In genomic region chr6:97669191-97669651, GRCh38 we compare ENCODE assay signal across 8 cellular contexts.
DNase-seq lines count a peak whose midpoint lies in the region; ATAC-seq and TF ChIP-seq lines count a peak whose summit lies in the region.

No MANE protein-coding gene starts in this region.

- H3K27me3 Mint-ChIP-seq in activated T-cell treated with anti-CD3 and anti-CD28 coated beads, Interleukin-2, amount 50 U/mL, for 72 hours (ENCODE audit: low read depth) = no peaks in the 10 kb centered on the region

- no peak for TF ChIP-seq CTCF in BE2C (IDR thresholded peaks at IDR 0.05; ENCODE audit: low read depth, low read length)
- no peak for TF ChIP-seq CTCF in testis (IDR thresholded peaks at IDR 0.05)

- peak; percentile 87 for DNase-seq in BE2C
- DNase-seq in activated T-cell treated with anti-CD3 and anti-CD28 coated beads, Interleukin-2, amount 50 U/mL, for 72 hours = peak; percentile 19 to 33
- peak; percentile 31 for DNase-seq in iris pigment epithelial cell (ENCODE audit: low read depth)
- peak; percentile 17 for DNase-seq in testis
- DNase-seq in NCI-H82 treated with DMSO at 0.1 percent for 48 hours (lab: John Stamatoyannopoulos, UW; ENCODE audit: unreplicated experiment) = no peak
- DNase-seq in stimulated activated naive CD4-positive, alpha-beta T cell (lab: John Stamatoyannopoulos, UW) = no peak

- no peaks in the 10 kb centered on the region for H3K4me1 Mint-ChIP-seq in activated T-cell treated with anti-CD3 and anti-CD28 coated beads, Interleukin-2, amount 50 U/mL, for 72 hours (ENCODE audit: low read depth)

- ATAC-seq in GM19043 (IDR thresholded peaks at IDR 0.05; ENCODE audit: low read depth, unreplicated experiment) = peak; percentile 100
- peak; percentile 99 for ATAC-seq in HG03103 (IDR thresholded peaks at IDR 0.05; ENCODE audit: low read depth, unreplicated experiment)
- ATAC-seq in activated T-cell treated with anti-CD3 and anti-CD28 coated beads, Interleukin-2, amount 50 U/mL, for 72 hours (replicated peaks in 1 of 2) = peak; percentile 89 to 93

- peaks cover 0 to 2% of the 10 kb centered on the region in 2 donors for H3K9me3 Mint-ChIP-seq in activated T-cell treated with anti-CD3 and anti-CD28 coated beads, Interleukin-2, amount 50 U/mL, for 72 hours

- H3K36me3 Mint-ChIP-seq in activated T-cell treated with anti-CD3 and anti-CD28 coated beads, Interleukin-2, amount 50 U/mL, for 72 hours (ENCODE audit: insufficient read depth in 2 of 2) = no peaks in the 10 kb centered on the region

- H3K4me3 Mint-ChIP-seq in activated T-cell treated with anti-CD3 and anti-CD28 coated beads, Interleukin-2, amount 50 U/mL, for 72 hours = no peak overlapping the region

- H3K4me1 ChIP-seq in BE2C (peaks cover 19% of the 10 kb centered on the region), testis (peaks cover 4% of the 10 kb centered on the region)

- intact Hi-C loops in testis (cut with DNase I; ENCODE audit: low total_unique reads) = no loop called here

- peak overlapping the region; percentile 57 for H3K4me3 ChIP-seq in BE2C (ENCODE audit: low read depth, low read length)
- H3K4me3 ChIP-seq in testis = no peak overlapping the region

- H3K9me3 ChIP-seq in BE2C = no peaks in the 10 kb centered on the region
- no peaks in the 10 kb centered on the region for H3K9me3 ChIP-seq in testis

- H3K36me3 ChIP-seq in BE2C = no peaks in the 10 kb centered on the region
- no peaks in the 10 kb centered on the region for H3K36me3 ChIP-seq in testis (ENCODE audit: low read depth, missing control alignments)

- H3K27ac ChIP-seq in testis = no peak overlapping the region

- H3K27me3 ChIP-seq in BE2C = no peaks in the 10 kb centered on the region
- no peaks in the 10 kb centered on the region for H3K27me3 ChIP-seq in testis

- no peak for TF ChIP-seq POLR2A in testis (IDR thresholded peaks at IDR 0.05)

- 3 to 5% methylated on average over 10 of the region's 10 CpGs for WGBS in testis, 2 donors

- no peak overlapping the region for H3K27ac Mint-ChIP-seq in activated T-cell treated with anti-CD3 and anti-CD28 coated beads, Interleukin-2, amount 50 U/mL, for 72 hours

Comparison
In these comparisons a context has a peak if more than half of its experiments do, and no peak if none do; other contexts are left out.
1. DNase-seq: peak in BE2C (single experiment), activated T-cell treated with anti-CD3 and anti-CD28 coated beads, Interleukin-2, amount 50 U/mL, for 72 hours (2 of 2), iris pigment epithelial cell (single experiment) and testis (single experiment); none in NCI-H82 treated with DMSO at 0.1 percent for 48 hours (single experiment) and stimulated activated naive CD4-positive, alpha-beta T cell (0 of 6).
2. Peak in every context shown above with its lines, with median percentiles within 50 percentile points of each other: ATAC-seq.